8 cellular contexts compared by ENCODE assay signal in the genomic region with DNA sequence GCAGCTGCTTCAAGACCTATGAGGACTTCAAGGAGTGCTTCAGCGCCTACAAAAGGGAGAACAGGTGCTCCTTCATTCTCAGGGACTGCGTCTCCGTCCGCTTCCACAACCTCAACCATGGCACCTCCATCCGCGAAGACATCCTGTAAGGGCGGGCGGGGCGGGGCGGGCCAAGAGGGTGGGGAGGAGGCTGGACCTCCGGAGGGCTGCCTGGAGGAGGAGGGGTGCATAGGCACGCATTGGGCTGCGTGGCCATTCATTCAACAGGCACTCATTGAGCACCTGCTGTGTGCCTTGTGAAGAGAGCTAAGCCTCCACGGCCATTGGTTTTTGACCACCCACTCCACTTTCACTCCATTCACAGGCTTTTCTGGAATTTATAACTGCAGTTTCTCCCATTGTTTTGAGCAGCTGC. TPM values are rescaled to one million over a fixed set of nuclear protein-coding genes. Genes with fewer than 3 reads are reported as not detected.
DNase-seq lines count a peak whose midpoint lies in the region; ATAC-seq, FAIRE-seq and TF ChIP-seq lines count a peak whose summit lies in the region.

No MANE protein-coding gene starts in this region.

- no peak for FAIRE-seq in D721Med (lab: Jason Lieb, UNC)

- peak overlapping the region; percentile 98 for H3K27ac Mint-ChIP-seq in activated T-helper 1 cell treated with anti-CD3 and anti-CD28 coated beads, Interleukin-12 subunit alpha, Interleukin-12 subunit beta, Interleukin-2, Interleukin-4 antibody, amounts not matched to agents 30 ng/mL and 10 ng/mL and 1 ng/mL, durations not matched to agents 14 hours and 24 hours and 36 hours

- H3K27me3 Mint-ChIP-seq in activated T-helper 1 cell treated with anti-CD3 and anti-CD28 coated beads, Interleukin-12 subunit alpha, Interleukin-12 subunit beta, Interleukin-2, Interleukin-4 antibody, amounts not matched to agents 30 ng/mL and 10 ng/mL and 1 ng/mL, durations not matched to agents 14 hours and 24 hours and 36 hours (ENCODE audit: insufficient read depth), result no peaks in the 10 kb centered on the region

- H3K36me3 Mint-ChIP-seq in activated T-helper 1 cell treated with anti-CD3 and anti-CD28 coated beads, Interleukin-12 subunit alpha, Interleukin-12 subunit beta, Interleukin-2, Interleukin-4 antibody, amounts not matched to agents 30 ng/mL and 10 ng/mL and 1 ng/mL, durations not matched to agents 14 hours and 24 hours and 36 hours (ENCODE audit: low read depth), result peaks cover 19% of the 10 kb centered on the region

- H3K36me3 ChIP-seq in iPS DF 6.9 (ENCODE audit: control insufficient read depth, insufficient read depth, low read length), result no peaks in the 10 kb centered on the region

- no peaks in the 10 kb centered on the region for H3K27me3 ChIP-seq in iPS DF 6.9 (ENCODE audit: control insufficient read depth, insufficient read depth, low read length)

- H3K4me3 Mint-ChIP-seq in activated T-helper 1 cell treated with anti-CD3 and anti-CD28 coated beads, Interleukin-12 subunit alpha, Interleukin-12 subunit beta, Interleukin-2, Interleukin-4 antibody, amounts not matched to agents 30 ng/mL and 10 ng/mL and 1 ng/mL, durations not matched to agents 14 hours and 24 hours and 36 hours, result peak overlapping the region; percentile 97

- intact Hi-C loops in activated T-helper 1 cell treated with anti-CD3 and anti-CD28 coated beads, Interleukin-12 subunit alpha, Interleukin-12 subunit beta, Interleukin-2, Interleukin-4 antibody, amounts not matched to agents 30 ng/mL and 10 ng/mL and 1 ng/mL, durations not matched to agents 14 hours and 24 hours and 36 hours (cut with micrococcal nuclease), result loop anchor here (1.0 to 5.0 kb wide), 10 partner anchors 23 to 496 kb away; a partner anchor contains a TSS

- no peak overlapping the region for H3K27ac ChIP-seq in iPS DF 6.9 (ENCODE audit: low read length)

- H3K9me3 ChIP-seq in iPS DF 6.9 (ENCODE audit: control insufficient read depth, insufficient read depth, low read length), result no peaks in the 10 kb centered on the region

- H3K4me1 ChIP-seq in iPS DF 6.9 (ENCODE audit: control insufficient read depth, insufficient read depth, low read length), result peaks cover 4% of the 10 kb centered on the region; the same call in 1 of the 2 replicates

- H3K4me1 Mint-ChIP-seq in activated T-helper 1 cell treated with anti-CD3 and anti-CD28 coated beads, Interleukin-12 subunit alpha, Interleukin-12 subunit beta, Interleukin-2, Interleukin-4 antibody, amounts not matched to agents 30 ng/mL and 10 ng/mL and 1 ng/mL, durations not matched to agents 14 hours and 24 hours and 36 hours (ENCODE audit: low read depth), result peaks cover 33% of the 10 kb centered on the region

- WGBS in iPS DF 6.9 (ENCODE audit: insufficient coverage, insufficient read length), result no CpG with 5 or more reads among the region's 14 CpGs

- TF ChIP-seq CTCF in D721Med (IDR thresholded peaks at IDR 0.05; ENCODE audit: insufficient read depth, missing control alignments), result no peak

- peak; percentile 11 for ATAC-seq in GM19397 (IDR thresholded peaks at IDR 0.05; ENCODE audit: unreplicated experiment)
- ATAC-seq in HG03565 (IDR thresholded peaks at IDR 0.05; ENCODE audit: unreplicated experiment), result peak; percentile 17
- no peak for ATAC-seq in GM18858 (IDR thresholded peaks at IDR 0.05; ENCODE audit: unreplicated experiment)

- DNase-seq in D721Med (ENCODE audit: insufficient read length, low spot score), result peak; percentile 55
- DNase-seq in activated T-helper 1 cell treated with anti-CD3 and anti-CD28 coated beads, Interleukin-12 subunit alpha, Interleukin-12 subunit beta, Interleukin-2, Interleukin-4 antibody, amounts not matched to agents 30 ng/mL and 10 ng/mL and 1 ng/mL, durations not matched to agents 14 hours and 24 hours and 36 hours (ENCODE audit: low spot score), result no peak
- DNase-seq in iPS DF 6.9 (ENCODE audit: low read depth, low spot score), result no peak
- peak; percentile 21 for DNase-seq in stimulated activated CD4-positive, alpha-beta T cell treated with anti-CD3 and anti-CD28 coated beads, Interleukin-4, amount 100 ng/mL, for 1 hour
- no peak for DNase-seq in NCI-H187 (lab: John Stamatoyannopoulos, UW)

- peak overlapping the region; percentile 18; the same call in 1 of the 2 replicates for H3K4me3 ChIP-seq in iPS DF 6.9 (ENCODE audit: low read length)

- H3K9me3 Mint-ChIP-seq in activated T-helper 1 cell treated with anti-CD3 and anti-CD28 coated beads, Interleukin-12 subunit alpha, Interleukin-12 subunit beta, Interleukin-2, Interleukin-4 antibody, amounts not matched to agents 30 ng/mL and 10 ng/mL and 1 ng/mL, durations not matched to agents 14 hours and 24 hours and 36 hours, result no peaks in the 10 kb centered on the region

RNA-seq across cellular contexts. Expression of a gene that starts 0.4 kb away (rescaled TPM):
- total RNA-seq in activated T-helper 1 cell treated with anti-CD3 and anti-CD28 coated beads, Interleukin-12 subunit alpha, Interleukin-12 subunit beta, Interleukin-2, Interleukin-4 antibody, amounts not matched to agents 30 ng/mL and 10 ng/mL and 1 ng/mL, durations not matched to agents 14 hours and 24 hours and 36 hours, result 5.8 and 6.2 TPM in 2 replicates

RNA-seq across cellular contexts. Expression of a gene that starts 0.7 kb away (rescaled TPM):
- 26.5 and 27.2 TPM in 2 replicates for total RNA-seq in activated T-helper 1 cell treated with anti-CD3 and anti-CD28 coated beads, Interleukin-12 subunit alpha, Interleukin-12 subunit beta, Interleukin-2, Interleukin-4 antibody, amounts not matched to agents 30 ng/mL and 10 ng/mL and 1 ng/mL, durations not matched to agents 14 hours and 24 hours and 36 hours

RNA-seq across cellular contexts. Expression of a gene that starts 23.2 kb away (rescaled TPM):
- 7.5 and 7.8 TPM in 2 replicates for total RNA-seq in activated T-helper 1 cell treated with anti-CD3 and anti-CD28 coated beads, Interleukin-12 subunit alpha, Interleukin-12 subunit beta, Interleukin-2, Interleukin-4 antibody, amounts not matched to agents 30 ng/mL and 10 ng/mL and 1 ng/mL, durations not matched to agents 14 hours and 24 hours and 36 hours

RNA-seq across cellular contexts. Expression of a gene that starts 24.2 kb away (rescaled TPM):
- total RNA-seq in activated T-helper 1 cell treated with anti-CD3 and anti-CD28 coated beads, Interleukin-12 subunit alpha, Interleukin-12 subunit beta, Interleukin-2, Interleukin-4 antibody, amounts not matched to agents 30 ng/mL and 10 ng/mL and 1 ng/mL, durations not matched to agents 14 hours and 24 hours and 36 hours, result 0.75 and 1.1 TPM in 2 replicates

RNA-seq across cellular contexts. Expression of a gene that starts 29.6 kb away (rescaled TPM):
- total RNA-seq in activated T-helper 1 cell treated with anti-CD3 and anti-CD28 coated beads, Interleukin-12 subunit alpha, Interleukin-12 subunit beta, Interleukin-2, Interleukin-4 antibody, amounts not matched to agents 30 ng/mL and 10 ng/mL and 1 ng/mL, durations not matched to agents 14 hours and 24 hours and 36 hours, result 0.59 and 1.1 TPM in 2 replicates

Comparison
In these comparisons a context has a peak if more than half of its experiments do, and no peak if none do; other contexts are left out.
1. DNase-seq: peak in D721Med (single experiment) and stimulated activated CD4-positive, alpha-beta T cell treated with anti-CD3 and anti-CD28 coated beads, Interleukin-4, amount 100 ng/mL, for 1 hour (single experiment); none in activated T-helper 1 cell treated with anti-CD3 and anti-CD28 coated beads, Interleukin-12 subunit alpha, Interleukin-12 subunit beta, Interleukin-2, Interleukin-4 antibody, amounts not matched to agents 30 ng/mL and 10 ng/mL and 1 ng/mL, durations not matched to agents 14 hours and 24 hours and 36 hours (single experiment), iPS DF 6.9 (single experiment) and NCI-H187 (0 of 2).